ENCODE assay signal across 8 cellular contexts in the genomic region with DNA sequence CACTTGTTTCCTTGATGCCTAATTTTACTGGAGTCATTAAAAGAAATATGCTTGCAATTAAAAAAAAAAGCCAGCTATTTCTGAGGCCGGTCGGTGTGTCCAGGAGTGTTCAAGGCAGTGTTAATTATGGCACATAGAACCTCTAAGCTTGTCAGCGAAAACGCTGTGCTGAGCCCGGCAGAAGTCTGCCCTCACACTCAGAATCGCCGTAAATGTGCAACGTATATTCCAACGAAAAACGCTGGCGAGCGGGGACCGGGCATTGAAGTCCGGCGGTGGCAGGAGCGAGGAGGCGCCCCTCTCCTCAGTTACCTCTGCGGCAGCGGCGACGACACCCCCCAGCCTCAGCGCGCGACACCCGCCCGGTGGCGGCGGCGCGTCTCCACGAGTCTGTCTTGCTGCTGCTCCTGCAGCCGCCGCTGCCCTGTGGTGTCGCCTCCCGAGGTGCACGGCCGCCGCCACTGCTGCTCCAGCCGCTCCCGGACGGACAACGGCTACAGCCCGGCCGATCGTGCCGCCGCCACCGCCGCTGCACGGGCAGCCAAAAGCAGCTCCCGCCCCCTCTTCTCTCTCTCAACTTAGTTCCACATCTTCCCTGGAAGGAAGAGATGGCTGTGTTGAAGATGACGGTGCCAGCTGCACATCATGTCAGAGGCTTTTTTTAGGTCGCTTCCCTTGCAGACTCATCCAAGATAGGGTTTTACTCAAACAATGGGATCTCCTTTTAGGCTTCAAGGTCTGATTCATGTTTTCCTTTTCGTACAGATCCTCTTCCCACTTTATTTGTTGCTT. TPM values are rescaled to one million over a fixed set of nuclear protein-coding genes. Genes with fewer than 3 reads are reported as not detected.
A peak's percentile ranks its signal among the peaks of the same experiment; 100 is the strongest.
DNase-seq lines count a peak whose midpoint lies in the region; ATAC-seq and TF ChIP-seq lines count a peak whose summit lies in the region.

No MANE protein-coding gene starts in this region.

- H3K9me3 ChIP-seq in suprapubic skin (no peaks in the 10 kb centered on the region), Karpas-422 (ENCODE audit: low read length) (no peaks in the 10 kb centered on the region)

- H3K4me2 ChIP-seq in Karpas-422 (ENCODE audit: low read depth, low read length, poor library complexity, severe bottlenecking) = no peak overlapping the region

- no peaks in the 10 kb centered on the region for H3K9me2 ChIP-seq in Karpas-422 (replicated peaks; ENCODE audit: insufficient read depth, low read length)

- H2AFZ ChIP-seq in Karpas-422 (ENCODE audit: low read length) = no peak overlapping the region

- H3K27ac ChIP-seq in suprapubic skin (peak overlapping the region; percentile 17), Karpas-422 (ENCODE audit: low read length) (no peak overlapping the region)

- TF ChIP-seq CTCF in suprapubic skin (IDR thresholded peaks at IDR 0.05) = no peak

- H3K4me3 ChIP-seq in suprapubic skin = peak overlapping the region; percentile 49
- no peak overlapping the region for H3K4me3 ChIP-seq in Karpas-422 (ENCODE audit: low read length)

- ATAC-seq in HG03378 (IDR thresholded peaks at IDR 0.05; ENCODE audit: unreplicated experiment) = no peak
- ATAC-seq in GM18520 (IDR thresholded peaks at IDR 0.05; ENCODE audit: unreplicated experiment) = no peak

- H3K36me3 ChIP-seq in suprapubic skin (no peaks in the 10 kb centered on the region), Karpas-422 (ENCODE audit: insufficient read depth, low read length) (no peaks in the 10 kb centered on the region)

- H4K20me1 ChIP-seq in Karpas-422 (ENCODE audit: insufficient read depth, low read depth, low read length) = no peaks in the 10 kb centered on the region

- H3K79me2 ChIP-seq in Karpas-422 (ENCODE audit: low read length) = no peaks in the 10 kb centered on the region

- no peak for TF ChIP-seq EP300 in suprapubic skin (IDR thresholded peaks at IDR 0.05)

- peak; percentile 74 to 89 for DNase-seq in NCI-H526 (lab: John Stamatoyannopoulos, UW)
- DNase-seq in dermis blood vessel endothelial cell = peak; percentile 74
- peak; percentile 35 to 82 for DNase-seq in lung microvascular endothelial cell (ENCODE audit: low read depth in 2 of 2)
- DNase-seq in suprapubic skin (ENCODE audit: low spot score in 2 of 2) = peak in 1 of 2 donors; percentile 84
- no peak for DNase-seq in Karpas-422
- no peak for DNase-seq in kidney glomerular epithelial cell (lab: John Stamatoyannopoulos, UW)

- WGBS in suprapubic skin = 3% methylated on average over 34 of the region's 54 CpGs

- no peak overlapping the region for H3K9ac ChIP-seq in Karpas-422 (ENCODE audit: low read length)

- TF ChIP-seq POLR2A in suprapubic skin (IDR thresholded peaks at IDR 0.05) = no peak

- peaks cover 4% of the 10 kb centered on the region for H3K27me3 ChIP-seq in suprapubic skin
- H3K27me3 ChIP-seq in Karpas-422 (ENCODE audit: low read length) = no peaks in the 10 kb centered on the region

- peaks cover 51% of the 10 kb centered on the region for H3K4me1 ChIP-seq in suprapubic skin
- H3K4me1 ChIP-seq in Karpas-422 (ENCODE audit: low read length) = no peaks in the 10 kb centered on the region

RNA-seq across cellular contexts. Expression of a gene that starts 56.0 kb away (rescaled TPM):
- total RNA-seq in dermis blood vessel endothelial cell = 14.4 and 49.5 TPM in 2 replicates
- total RNA-seq in lung microvascular endothelial cell = 2.8 and 17.0 TPM in 2 replicates
- total RNA-seq in suprapubic skin = 10 to 100 TPM; 10.9 to 14.7 (median 12.1) TPM
- total RNA-seq in Karpas-422 (2014; rRNA removed; shearing (Covaris generic); ENCODE audit: low replicate concordance) = 0.65 and 4.8 TPM in 2 replicates

Comparison
In these comparisons a context has a peak if more than half of its experiments do, and no peak if none do; other contexts are left out.
1. DNase-seq: peak in NCI-H526 (2 of 2), dermis blood vessel endothelial cell (single experiment) and lung microvascular endothelial cell (2 of 2); none in Karpas-422 (single experiment) and kidney glomerular epithelial cell (single experiment).